ENCODE assay signal across 13 cellular contexts in genomic region chr14:68191567-68192321, GRCh38.
DNase-seq lines count a peak whose midpoint lies in the region; TF ChIP-seq lines count a peak whose summit lies in the region.
"Had no signal": no experiment of that assay in that cellular context is flagged by ENCODE, and none has a peak within 500 bp of the region (broad histone marks: within the 10 kb centered on the region; RNA-seq: fewer than 3 reads in every experiment).

No MANE protein-coding gene starts in this region.

- H3K9me3 ChIP-seq in Caco-2 = no peaks in the 10 kb centered on the region
- H3K9me3 ChIP-seq: BLaER1, heart right ventricle had no signal

- H3K36me3 ChIP-seq in Caco-2 (ENCODE audit: control insufficient read depth, insufficient read depth, low read length) = no peaks in the 10 kb centered on the region
- H3K36me3 ChIP-seq: BLaER1, heart right ventricle had no signal

- no peaks in the 10 kb centered on the region for H3K36me3 Mint-ChIP-seq in Caco-2 (ENCODE audit: insufficient read depth, unreplicated experiment)
- peaks cover 0 to 5% (median 0%) of the 10 kb centered on the region in 3 donors for H3K36me3 Mint-ChIP-seq in immature natural killer cell

- TF ChIP-seq CTCF in Caco-2 (IDR thresholded peaks at IDR 0.05; ENCODE audit: insufficient read depth in 1 of 2, low read depth in 1 of 2, low read length in 1 of 2, severe bottlenecking in 1 of 2, unreplicated experiment in 1 of 2) = no peak
- TF ChIP-seq CTCF in cardiac fibroblast (IDR thresholded peaks at IDR 0.05; ENCODE audit: low read depth, low read length) = no peak
- TF ChIP-seq CTCF in dorsolateral prefrontal cortex (IDR thresholded peaks at IDR 0.05 in 54 of 56, conservative IDR thresholded peaks at IDR 0.05 in 2 of 56; ENCODE audit: low read depth in 1 of 56, partially characterized antibody in 56 of 56) = no peak

- intact Hi-C loops in Caco-2 (cut with micrococcal nuclease; ENCODE audit: unreplicated experiment) = loop anchor here (1.0 kb wide), 2 partner anchors 19 to 27 kb away; no protein-coding TSS in a partner anchor
- intact Hi-C loops in dorsolateral prefrontal cortex (cut with DNase I) = no loop called here

- H3K4me3 ChIP-seq in Caco-2 (ENCODE audit: low read depth, low read length) = no peak overlapping the region
- H3K4me3 ChIP-seq in cardiac fibroblast (replicated peaks in 1 of 2; ENCODE audit: low read depth in 2 of 2, low read length in 2 of 2) = no peak overlapping the region
- no peak overlapping the region for H3K4me3 ChIP-seq in dorsolateral prefrontal cortex
- H3K4me3 ChIP-seq: BLaER1, heart right ventricle had no signal

- CTCF ChIA-PET in Caco-2 (lab: Charles Lee) = interaction anchor here (0.7 to 1.5 kb wide), 3 partner anchors 19 to 672 kb away, joined by 3 to 5 read pairs (median 4); no protein-coding TSS in a partner anchor

- H3K4me1 Mint-ChIP-seq in Caco-2 (ENCODE audit: low read depth, unreplicated experiment) (no peaks in the 10 kb centered on the region), immature natural killer cell (no peaks in the 10 kb centered on the region)
- H3K4me1 Mint-ChIP-seq: activated naive CD8-positive, alpha-beta T cell treated with anti-CD3 and anti-CD28 coated beads for 36 hours had no signal

- H3K27ac ChIP-seq in dorsolateral prefrontal cortex = no peak overlapping the region
- H3K27ac ChIP-seq: BLaER1, heart right ventricle had no signal

- POLR2A ChIA-PET in Caco-2 (lab: Charles Lee) = interaction anchor here (0.6 to 0.7 kb wide), 2 partner anchors 437 to 625 kb away, joined by 3 read pairs; no protein-coding TSS in a partner anchor

- H3K27ac Mint-ChIP-seq in Caco-2 (ENCODE audit: unreplicated experiment) (no peak overlapping the region), immature natural killer cell (no peak overlapping the region)
- H3K27ac Mint-ChIP-seq: activated naive CD8-positive, alpha-beta T cell treated with anti-CD3 and anti-CD28 coated beads for 36 hours had no signal

- H3K27me3 ChIP-seq in Caco-2 (replicated peaks; ENCODE audit: control insufficient read depth, insufficient read depth, low read length) (no peaks in the 10 kb centered on the region), dorsolateral prefrontal cortex (no peaks in the 10 kb centered on the region)
- H3K27me3 ChIP-seq: BLaER1, heart right ventricle had no signal

- no TSS peak for BruUV-seq in Caco-2 (replicated peaks; lab: Mats Ljungman, UMichigan)

- H3K27me3 Mint-ChIP-seq in Caco-2 (ENCODE audit: insufficient read depth, unreplicated experiment) (no peaks in the 10 kb centered on the region), immature natural killer cell (ENCODE audit: low read depth in 3 of 3) (peaks cover 0 to 5% (median 1%) of the 10 kb centered on the region in 3 donors)

- DNase-seq in Caco-2 (peak; percentile 45 to 61), NCI-H1417 (lab: John Stamatoyannopoulos, UW) (peak; percentile 14 to 88 (median 70)), cardiac fibroblast (ENCODE audit: low read depth in 2 of 2) (peak; percentile 51 to 58), mucosa of gallbladder (ENCODE audit: low spot score) (peak; percentile 54), NCI-H1694 (lab: John Stamatoyannopoulos, UW) (no peak), immature natural killer cell (no peak), dorsolateral prefrontal cortex (no peak), COR-L47 (lab: John Stamatoyannopoulos, UW) (no peak)
- DNase-seq: activated naive CD8-positive, alpha-beta T cell treated with anti-CD3 and anti-CD28 coated beads for 36 hours; heart right ventricle; NCI-H1930; stimulated activated naive CD4-positive, alpha-beta T cell had no signal

- no peaks in the 10 kb centered on the region for H3K9me3 Mint-ChIP-seq in Caco-2 (ENCODE audit: unreplicated experiment)
- no peaks in the 10 kb centered on the region for H3K9me3 Mint-ChIP-seq in immature natural killer cell
- H3K9me3 Mint-ChIP-seq: activated naive CD8-positive, alpha-beta T cell treated with anti-CD3 and anti-CD28 coated beads for 36 hours had no signal

- H3K4me3 Mint-ChIP-seq in Caco-2 (ENCODE audit: unreplicated experiment) (no peak overlapping the region), immature natural killer cell (no peak overlapping the region)
- H3K4me3 Mint-ChIP-seq: activated naive CD8-positive, alpha-beta T cell treated with anti-CD3 and anti-CD28 coated beads for 36 hours had no signal

- H3K4me1 ChIP-seq in Caco-2 = peaks cover 16% of the 10 kb centered on the region
- H3K4me1 ChIP-seq: BLaER1 had no signal

Comparison
In these comparisons a context has a peak if more than half of its experiments do, and no peak if none do; other contexts are left out.
1. DNase-seq: peak in Caco-2 (2 of 2), NCI-H1417 (3 of 3), cardiac fibroblast (2 of 2) and mucosa of gallbladder (single experiment); none in NCI-H1694 (single experiment), immature natural killer cell (0 of 3), dorsolateral prefrontal cortex (0 of 10) and COR-L47 (single experiment).